ENCODE assay signal across 1 cellular context in the genomic region with DNA sequence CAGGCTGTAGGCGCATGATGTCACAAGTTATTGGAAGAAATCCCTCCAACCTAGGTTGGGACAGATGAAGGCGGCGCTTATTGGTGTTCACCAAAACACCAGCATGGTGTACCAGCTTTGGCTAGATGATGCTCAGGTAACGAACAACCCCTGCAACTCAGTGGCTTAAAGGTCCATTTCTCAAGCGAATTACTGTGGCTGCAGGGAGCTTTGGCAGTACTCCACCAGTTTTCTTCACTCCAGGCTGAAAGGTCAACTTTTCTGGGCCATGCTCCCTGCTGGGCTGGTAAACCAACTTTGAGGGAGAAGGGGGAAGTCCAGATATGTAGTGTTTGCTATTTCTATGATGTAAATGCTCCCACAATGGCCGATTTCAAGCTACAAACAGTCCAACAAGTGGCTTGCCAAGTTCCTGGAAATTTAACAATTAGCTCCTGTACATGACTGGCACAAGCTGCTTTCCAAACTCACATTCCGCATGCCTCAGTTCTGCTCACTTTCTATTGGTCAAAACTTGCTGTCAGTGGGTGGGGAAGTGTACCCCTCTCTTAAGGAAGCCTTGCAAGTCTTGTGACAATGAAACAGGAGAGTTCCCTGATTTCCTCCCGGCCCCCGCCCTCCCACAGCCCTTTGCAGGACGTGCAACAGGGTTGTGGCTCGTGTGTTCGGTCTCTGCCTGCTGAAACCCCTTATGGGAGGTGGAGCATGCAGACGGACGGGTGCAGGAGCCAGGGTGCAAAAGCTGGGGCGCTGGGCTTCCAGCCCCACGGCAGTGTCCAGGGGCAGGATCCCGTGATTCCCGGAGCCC.
TF ChIP-seq lines count a peak whose summit lies in the region.

No MANE protein-coding gene starts in this region.

TF ChIP-seq in HEK293, 187 proteins besides CTCF, POLR2A, EP300 and RAD21 (continued from another document):
- TF ChIP-seq ZNF677 (tag by site-specific recombination; IDR thresholded peaks at IDR 0.05) (peak; percentile 77), ZNF629 (tag by site-specific recombination; IDR thresholded peaks at IDR 0.05) (peak; percentile 28), MZF1 (tag by site-specific recombination; IDR thresholded peaks at IDR 0.05; ENCODE audit: borderline replicate concordance) (peak; percentile 73; the same call in 1 of the 2 replicates), ZNF223 (tag by site-specific recombination; IDR thresholded peaks at IDR 0.05) (no peak), ZBTB21 (tag by site-specific recombination; IDR thresholded peaks at IDR 0.05) (0 out of 2 replicates have a peak, but pooled peaks have one; percentile 8), ZNF510 (tag by site-specific recombination; IDR thresholded peaks at IDR 0.05; ENCODE audit: insufficient replicate concordance) (no peak), SCRT2 (tag by site-specific recombination; IDR thresholded peaks at IDR 0.05) (peak; percentile 92), ZFHX2 (tag by site-specific recombination; conservative IDR thresholded peaks at IDR 0.05) (no peak; the same call in 1 of the 2 replicates), ZNF324 (tag by site-specific recombination; IDR thresholded peaks at IDR 0.05) (0 out of 2 replicates have a peak, but pooled peaks have one; percentile 2), ZNF394 (tag by site-specific recombination; IDR thresholded peaks at IDR 0.05; ENCODE audit: borderline replicate concordance) (0 out of 2 replicates have a peak, but pooled peaks have one; percentile 1), SCRT1 (tag by site-specific recombination; IDR thresholded peaks at IDR 0.05; ENCODE audit: borderline replicate concordance) (peak; percentile 18; the same call in 1 of the 2 replicates), ZSCAN16 (tag by site-specific recombination; IDR thresholded peaks at IDR 0.05) (no peak), IKZF3 (tag by site-specific recombination; IDR thresholded peaks at IDR 0.05) (peak; percentile 70; the same call in 1 of the 2 replicates), HOXD13 (CRISPR knock-in tag; IDR thresholded peaks at IDR 0.05; ENCODE audit: borderline replicate concordance) (0 out of 2 replicates have a peak, but pooled peaks have one; percentile 1), ZBTB17 (tag by site-specific recombination; IDR thresholded peaks at IDR 0.05) (peak; percentile 63; the same call in 1 of the 2 replicates)
- TF ChIP-seq, protein P1, sequence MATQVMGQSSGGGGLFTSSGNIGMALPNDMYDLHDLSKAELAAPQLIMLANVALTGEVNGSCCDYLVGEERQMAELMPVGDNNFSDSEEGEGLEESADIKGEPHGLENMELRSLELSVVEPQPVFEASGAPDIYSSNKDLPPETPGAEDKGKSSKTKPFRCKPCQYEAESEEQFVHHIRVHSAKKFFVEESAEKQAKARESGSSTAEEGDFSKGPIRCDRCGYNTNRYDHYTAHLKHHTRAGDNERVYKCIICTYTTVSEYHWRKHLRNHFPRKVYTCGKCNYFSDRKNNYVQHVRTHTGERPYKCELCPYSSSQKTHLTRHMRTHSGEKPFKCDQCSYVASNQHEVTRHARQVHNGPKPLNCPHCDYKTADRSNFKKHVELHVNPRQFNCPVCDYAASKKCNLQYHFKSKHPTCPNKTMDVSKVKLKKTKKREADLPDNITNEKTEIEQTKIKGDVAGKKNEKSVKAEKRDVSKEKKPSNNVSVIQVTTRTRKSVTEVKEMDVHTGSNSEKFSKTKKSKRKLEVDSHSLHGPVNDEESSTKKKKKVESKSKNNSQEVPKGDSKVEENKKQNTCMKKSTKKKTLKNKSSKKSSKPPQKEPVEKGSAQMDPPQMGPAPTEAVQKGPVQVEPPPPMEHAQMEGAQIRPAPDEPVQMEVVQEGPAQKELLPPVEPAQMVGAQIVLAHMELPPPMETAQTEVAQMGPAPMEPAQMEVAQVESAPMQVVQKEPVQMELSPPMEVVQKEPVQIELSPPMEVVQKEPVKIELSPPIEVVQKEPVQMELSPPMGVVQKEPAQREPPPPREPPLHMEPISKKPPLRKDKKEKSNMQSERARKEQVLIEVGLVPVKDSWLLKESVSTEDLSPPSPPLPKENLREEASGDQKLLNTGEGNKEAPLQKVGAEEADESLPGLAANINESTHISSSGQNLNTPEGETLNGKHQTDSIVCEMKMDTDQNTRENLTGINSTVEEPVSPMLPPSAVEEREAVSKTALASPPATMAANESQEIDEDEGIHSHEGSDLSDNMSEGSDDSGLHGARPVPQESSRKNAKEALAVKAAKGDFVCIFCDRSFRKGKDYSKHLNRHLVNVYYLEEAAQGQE (tag by site-specific recombination; IDR thresholded peaks at IDR 0.05): 0 out of 2 replicates have a peak, but pooled peaks have one; percentile 15
- TF ChIP-seq, protein P2, sequence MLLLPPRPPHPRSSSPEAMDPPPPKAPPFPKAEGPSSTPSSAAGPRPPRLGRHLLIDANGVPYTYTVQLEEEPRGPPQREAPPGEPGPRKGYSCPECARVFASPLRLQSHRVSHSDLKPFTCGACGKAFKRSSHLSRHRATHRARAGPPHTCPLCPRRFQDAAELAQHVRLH (tag by site-specific recombination; IDR thresholded peaks at IDR 0.05): peak; percentile 1; the same call in 1 of the 2 replicates
